Comparison of ENCODE assay signal across 10 cellular contexts in genomic region chr12:85874064-85874463, GRCh38. TPM values are rescaled to one million over a fixed set of nuclear protein-coding genes. Genes with fewer than 3 reads are reported as not detected.
DNase-seq lines count a peak whose midpoint lies in the region; ATAC-seq lines count a peak whose summit lies in the region.
"Had no signal": no experiment of that assay in that cellular context is flagged by ENCODE, and none has a peak within 500 bp of the region (broad histone marks: within the 10 kb centered on the region; RNA-seq: fewer than 3 reads in every experiment).

Gene NTS (plus strand): TSS chr12:85874295. CDS start chr12:85874404, 109 bp downstream.

- peak; percentile 74 for ATAC-seq in HG03280 (IDR thresholded peaks at IDR 0.05; ENCODE audit: unreplicated experiment)

- peak; percentile 47 for DNase-seq in SIG-M5 treated with dmso at 0.1 percent for 504 hours (lab: John Stamatoyannopoulos, UW; ENCODE audit: unreplicated experiment)
- no peak for DNase-seq in SIG-M5 (lab: John Stamatoyannopoulos, UW)
- peak; percentile 72 for DNase-seq in SK-MEL-5 (ENCODE audit: low read depth, low spot score)
- DNase-seq in renal cortical epithelial cell (ENCODE audit: low read depth): peak; percentile 15
- DNase-seq in amniotic stem cell (lab: John Stamatoyannopoulos, UW): no peak
- no peak for DNase-seq in NK-92 treated with Interleukin-12 subunit alpha and Interleukin-12 subunit beta, amount 100 ng/mL, for 24 hours (lab: John Stamatoyannopoulos, UW)
- DNase-seq in activated naive CD4-positive, alpha-beta T cell treated with anti-CD3 and anti-CD28 coated beads, Interleukin-2, amount 50 U/mL, for 16 hours: no peak

- in situ Hi-C loops in SK-MEL-5 (cut with HindIII; ENCODE audit: low pct_unique_long_range_greater_than_20kb, low sequenced_read_pairs): no loop called here

RNA-seq across cellular contexts. Expression of gene NTS, which starts in this region (rescaled TPM):
- total RNA-seq in SK-MEL-5 (2014; rRNA removed; shearing (Covaris generic)): 80.3 and 91.2 TPM in 2 replicates
- polyA plus RNA-seq in SK-MEL-5 (2015; cell fraction: cytosol; rRNA removed): 48.7 and 58.4 TPM in 2 replicates
- 4.8 and 5.9 TPM in 2 replicates for polyA plus RNA-seq in SK-MEL-5 (2015; cell fraction: nucleus; rRNA removed)
- total RNA-seq in renal cortical epithelial cell: not detected in 2 replicates
- total RNA-seq: T-helper 2 cell treated with Interferon-gamma antibody and Interleukin-4, amounts not matched to agents 100 ng/mL and 5 ng/mL, for 36 hours had no signal
- polyA plus RNA-seq: BJ had no signal

Comparison
In these comparisons a context has a peak if more than half of its experiments do, and no peak if none do; other contexts are left out.
1. RNA of gene NTS (total RNA-seq): 80.3 to 91.2 TPM in SK-MEL-5; not detected in renal cortical epithelial cell; every median in the first group is over 10 times any median in the second.
2. DNase-seq: peak in SIG-M5 treated with dmso at 0.1 percent for 504 hours (single experiment) and SK-MEL-5 (single experiment); none in SIG-M5 (single experiment), amniotic stem cell (single experiment), NK-92 treated with Interleukin-12 subunit alpha and Interleukin-12 subunit beta, amount 100 ng/mL, for 24 hours (single experiment) and activated naive CD4-positive, alpha-beta T cell treated with anti-CD3 and anti-CD28 coated beads, Interleukin-2, amount 50 U/mL, for 16 hours (single experiment).
3. Peak in DNase-seq in renal cortical epithelial cell; RNA of the gene not detected or under 1 TPM.